ENCODE assay signal across 8 cellular contexts in the genomic region with DNA sequence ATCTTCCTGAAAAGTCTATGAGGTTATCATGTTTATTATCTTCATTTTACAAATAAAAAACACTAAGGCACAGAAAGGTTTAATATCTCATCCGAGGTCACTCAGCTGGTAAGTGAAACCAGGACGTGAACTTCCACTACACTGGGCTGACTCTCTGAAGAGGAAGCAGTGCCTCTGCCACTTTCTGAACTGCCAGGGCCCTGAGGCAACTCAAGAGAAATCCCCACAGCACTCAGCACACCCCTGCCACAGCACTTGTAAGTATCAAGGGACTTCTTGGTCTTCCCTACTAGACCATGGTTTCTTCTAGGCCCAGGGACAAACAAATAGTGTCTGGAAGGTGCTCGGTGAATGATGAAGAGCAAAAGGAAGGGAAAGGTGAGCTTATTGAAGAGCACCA. TPM values are rescaled to one million over a fixed set of nuclear protein-coding genes. Genes with fewer than 3 reads are reported as not detected.
DNase-seq lines count a peak whose midpoint lies in the region; ATAC-seq and TF ChIP-seq lines count a peak whose summit lies in the region.

No MANE protein-coding gene starts in this region.

- H3F3A ChIP-seq in smooth muscle cell (ENCODE audit: low read depth) = peaks cover 5% of the 10 kb centered on the region

- no peak for TF ChIP-seq CTCF in smooth muscle cell (IDR thresholded peaks at IDR 0.05; ENCODE audit: borderline replicate concordance, insufficient read depth, poor library complexity, severe bottlenecking)

- WGBS in smooth muscle cell (ENCODE audit: low lambda C conversion rate) = 89% methylated on average over 3 of the region's 3 CpGs

- H3K27me3 ChIP-seq in smooth muscle cell (ENCODE audit: low read depth) = no peaks in the 10 kb centered on the region

- H3K4me3 ChIP-seq in smooth muscle cell = no peak overlapping the region

- peaks cover 59% of the 10 kb centered on the region for H3K79me2 ChIP-seq in smooth muscle cell (ENCODE audit: low read depth)

- H3K4me1 ChIP-seq in smooth muscle cell (ENCODE audit: low read depth) = peaks cover 16% of the 10 kb centered on the region

- no peaks in the 10 kb centered on the region for H3K36me3 ChIP-seq in smooth muscle cell (ENCODE audit: low read depth)

- peaks cover 99% of the 10 kb centered on the region for H4K20me1 ChIP-seq in smooth muscle cell (ENCODE audit: low read depth)

- DNase-seq in GM19238 (ENCODE audit: insufficient read length, low spot score) = peak; percentile 48
- no peak for DNase-seq in smooth muscle cell (lab: John Stamatoyannopoulos, UW; ENCODE audit: unreplicated experiment)
- DNase-seq in mucosa of gallbladder (ENCODE audit: low spot score) = no peak
- no peak for DNase-seq in cerebellar cortex (ENCODE audit: low spot score)
- no peak for DNase-seq in NCI-H187 (lab: John Stamatoyannopoulos, UW)
- DNase-seq in ecto neural progenitor cell (ENCODE audit: low spot score) = no peak

- peak; percentile 90 for ATAC-seq in HG03175 (IDR thresholded peaks at IDR 0.05; ENCODE audit: unreplicated experiment)

- H3K27ac ChIP-seq in cingulate gyrus (ENCODE audit: low read depth, low read length) (peak overlapping the region; percentile 61), smooth muscle cell (ENCODE audit: low read depth) (peak overlapping the region; percentile 71)

- H3K9ac ChIP-seq in smooth muscle cell (ENCODE audit: low read depth) = no peak overlapping the region

- H2AFZ ChIP-seq in smooth muscle cell (ENCODE audit: low read depth) = no peak overlapping the region

- H3K4me2 ChIP-seq in smooth muscle cell = peak overlapping the region; percentile 3

- H3K9me3 ChIP-seq in smooth muscle cell (replicated peaks; ENCODE audit: low read depth) = no peaks in the 10 kb centered on the region

RNA-seq across cellular contexts. Expression of a gene that starts 49.7 kb away (rescaled TPM):
- total RNA-seq in smooth muscle cell = 731 and 1,140 TPM in 2 replicates
- polyA plus RNA-seq in smooth muscle cell = 817 and 878 TPM in 2 replicates
- 513 TPM for total RNA-seq in mucosa of gallbladder

RNA-seq across cellular contexts. Expression of a gene that starts 49.8 kb away (rescaled TPM):
- 5.8 and 7.1 TPM in 2 replicates for total RNA-seq in smooth muscle cell
- 0.24 and 0.93 TPM in 2 replicates for polyA plus RNA-seq in smooth muscle cell
- 7.1 TPM for total RNA-seq in mucosa of gallbladder
